In the genomic region with DNA sequence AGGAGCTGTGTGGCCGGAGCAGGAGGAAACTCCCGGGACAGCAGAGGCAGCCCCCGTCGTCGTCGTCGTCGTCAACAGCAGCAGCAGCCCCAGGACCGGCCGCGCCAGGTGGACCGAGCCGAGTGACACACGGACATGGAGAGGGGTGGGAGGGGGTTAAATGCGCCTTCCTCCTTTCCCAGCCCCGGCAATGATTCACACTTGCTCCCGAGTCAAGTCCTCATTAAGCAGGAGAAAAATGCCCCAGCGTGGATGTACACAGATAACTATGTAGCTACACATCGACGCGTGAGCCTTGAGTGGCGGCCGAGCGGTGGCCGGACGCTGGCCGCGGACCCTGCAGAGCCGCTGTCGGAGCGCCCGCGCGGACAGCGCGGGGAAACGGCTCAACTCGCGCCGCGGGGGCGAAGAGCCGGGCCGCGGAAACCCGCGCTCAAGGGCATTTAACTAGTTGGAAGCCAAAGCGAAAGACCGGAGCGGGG, we compare ENCODE assay signal across 8 cellular contexts. TPM values are rescaled to one million over a fixed set of nuclear protein-coding genes. Genes with fewer than 3 reads are reported as not detected.
A peak's percentile ranks its signal among the peaks of the same experiment; 100 is the strongest.
DNase-seq lines count a peak whose midpoint lies in the region; ATAC-seq and TF ChIP-seq lines count a peak whose summit lies in the region.

No MANE protein-coding gene starts in this region.

- peaks cover 45% of the 10 kb centered on the region for H3K4me1 Mint-ChIP-seq in activated T-helper 1 cell treated with anti-CD3 and anti-CD28 coated beads, Interleukin-12 subunit alpha, Interleukin-12 subunit beta, Interleukin-2, Interleukin-4 antibody, amounts not matched to agents 30 ng/mL and 10 ng/mL and 1 ng/mL, durations not matched to agents 14 hours and 24 hours and 36 hours (ENCODE audit: low read depth)
- peaks cover 12 to 42% (median 30%) of the 10 kb centered on the region in 7 donors for H3K4me1 Mint-ChIP-seq in naive thymus-derived CD4-positive, alpha-beta T cell

- POLR2A ChIA-PET in naive thymus-derived CD4-positive, alpha-beta T cell (lab: Charles Lee) = interaction anchor here (0.7 to 5.4 kb wide), 23 partner anchors 9 to 767 kb away, joined by 3 to 64 read pairs (median 3); partner anchors contain the start of genes HMGB1 and USPL1

- DNase-seq in activated T-cell treated with anti-CD3 and anti-CD28 coated beads for 1 hour (ENCODE audit: low read depth) (peak; percentile 7), NCI-H524 (lab: John Stamatoyannopoulos, UW) (peak; percentile 39 to 73), fibroblast of pulmonary artery (ENCODE audit: low read depth) (peak; percentile 50), thoracic aorta (ENCODE audit: low spot score) (peak; percentile 31)
- DNase-seq in activated T-cell treated with anti-CD3 and anti-CD28 coated beads, Interleukin-2, amount 50 U/mL, for 1 hour = no peak
- DNase-seq in activated T-helper 1 cell treated with anti-CD3 and anti-CD28 coated beads, Interleukin-12 subunit alpha, Interleukin-12 subunit beta, Interleukin-2, Interleukin-4 antibody, amounts not matched to agents 30 ng/mL and 10 ng/mL and 1 ng/mL, durations not matched to agents 14 hours and 24 hours and 36 hours (ENCODE audit: low spot score) = no peak
- peak in 3 of 9 donors; percentile 21 to 42 (median 37) for DNase-seq in naive thymus-derived CD4-positive, alpha-beta T cell

- H3K4me3 ChIP-seq in fibroblast of pulmonary artery (replicated peaks; ENCODE audit: low read depth, low read length) (peak overlapping the region; percentile 85), thoracic aorta (peak overlapping the region; percentile 97)
- H3K4me3 ChIP-seq in naive thymus-derived CD4-positive, alpha-beta T cell (ENCODE audit: low read length) = peak overlapping the region; percentile 78

- H3K36me3 ChIP-seq in naive thymus-derived CD4-positive, alpha-beta T cell (ENCODE audit: control insufficient read depth in 2 of 3, insufficient read depth in 3 of 3, low read length in 3 of 3) = peaks cover 0 to 10% (median 0%) of the 10 kb centered on the region in 3 experiments
- H3K36me3 ChIP-seq in thoracic aorta = no peaks in the 10 kb centered on the region

- peak overlapping the region; percentile 97 for H3K4me3 Mint-ChIP-seq in activated T-helper 1 cell treated with anti-CD3 and anti-CD28 coated beads, Interleukin-12 subunit alpha, Interleukin-12 subunit beta, Interleukin-2, Interleukin-4 antibody, amounts not matched to agents 30 ng/mL and 10 ng/mL and 1 ng/mL, durations not matched to agents 14 hours and 24 hours and 36 hours
- peak overlapping the region; percentile 91 to 99 (median 96) for H3K4me3 Mint-ChIP-seq in naive thymus-derived CD4-positive, alpha-beta T cell

- peak overlapping the region; percentile 95 for H3K27ac Mint-ChIP-seq in activated T-helper 1 cell treated with anti-CD3 and anti-CD28 coated beads, Interleukin-12 subunit alpha, Interleukin-12 subunit beta, Interleukin-2, Interleukin-4 antibody, amounts not matched to agents 30 ng/mL and 10 ng/mL and 1 ng/mL, durations not matched to agents 14 hours and 24 hours and 36 hours
- H3K27ac Mint-ChIP-seq in naive thymus-derived CD4-positive, alpha-beta T cell = peak overlapping the region; percentile 90 to 99 (median 93)

- H3K36me3 Mint-ChIP-seq in activated T-helper 1 cell treated with anti-CD3 and anti-CD28 coated beads, Interleukin-12 subunit alpha, Interleukin-12 subunit beta, Interleukin-2, Interleukin-4 antibody, amounts not matched to agents 30 ng/mL and 10 ng/mL and 1 ng/mL, durations not matched to agents 14 hours and 24 hours and 36 hours (ENCODE audit: low read depth) = peaks cover 11% of the 10 kb centered on the region
- H3K36me3 Mint-ChIP-seq in naive thymus-derived CD4-positive, alpha-beta T cell = peaks cover 0 to 7% (median 0%) of the 10 kb centered on the region in 5 donors

- ATAC-seq in HG02759 (IDR thresholded peaks at IDR 0.05; ENCODE audit: unreplicated experiment) (peak; percentile 34), thoracic aorta (ENCODE audit: insufficient number of reproducible peaks, low FRiP score, low read depth) (peak; percentile 8)
- ATAC-seq in naive thymus-derived CD4-positive, alpha-beta T cell = peak; percentile 5

- H3K4me1 ChIP-seq in naive thymus-derived CD4-positive, alpha-beta T cell (ENCODE audit: control insufficient read depth in 2 of 2, insufficient read depth in 2 of 2, low read length in 2 of 2) = peaks cover 11 to 13% of the 10 kb centered on the region in 2 donors
- H3K4me1 ChIP-seq in thoracic aorta (ENCODE audit: control insufficient read depth in 1 of 2, low read depth in 2 of 2) = peaks cover 19 to 21% of the 10 kb centered on the region in 2 donors

- intact Hi-C loops in activated T-helper 1 cell treated with anti-CD3 and anti-CD28 coated beads, Interleukin-12 subunit alpha, Interleukin-12 subunit beta, Interleukin-2, Interleukin-4 antibody, amounts not matched to agents 30 ng/mL and 10 ng/mL and 1 ng/mL, durations not matched to agents 14 hours and 24 hours and 36 hours (cut with micrococcal nuclease) = loop anchor here (1.0 to 10.0 kb wide), 16 partner anchors 18 to 1715 kb away; partner anchors contain the start of genes HMGB1, KATNAL1, PAN3 and SLC7A1
- intact Hi-C loops in naive thymus-derived CD4-positive, alpha-beta T cell (cut with micrococcal nuclease) = loop anchor here (1.0 to 5.0 kb wide), 23 partner anchors 53 to 1711 kb away; partner anchors contain the start of genes SLC7A1 (in 2 of the 2), USPL1 (in 2 of the 2), KATNAL1 (in 1 of the 2) and PAN3 (in 1 of the 2)

- H3K9me3 ChIP-seq in naive thymus-derived CD4-positive, alpha-beta T cell (ENCODE audit: control insufficient read depth in 2 of 3, low read length in 3 of 3) = no peaks in the 10 kb centered on the region
- H3K9me3 ChIP-seq in thoracic aorta = no peaks in the 10 kb centered on the region

- peak overlapping the region; percentile 98 for H3K27ac ChIP-seq in naive thymus-derived CD4-positive, alpha-beta T cell (ENCODE audit: low read depth, low read length)
- peak overlapping the region; percentile 96 to 99 for H3K27ac ChIP-seq in thoracic aorta

- H3K27me3 ChIP-seq in naive thymus-derived CD4-positive, alpha-beta T cell (ENCODE audit: control insufficient read depth in 2 of 2, insufficient read depth in 2 of 2, low read length in 2 of 2) = no peaks in the 10 kb centered on the region
- no peaks in the 10 kb centered on the region for H3K27me3 ChIP-seq in thoracic aorta (replicated peaks; ENCODE audit: insufficient read depth)

- no peaks in the 10 kb centered on the region for H3K9me3 Mint-ChIP-seq in activated T-helper 1 cell treated with anti-CD3 and anti-CD28 coated beads, Interleukin-12 subunit alpha, Interleukin-12 subunit beta, Interleukin-2, Interleukin-4 antibody, amounts not matched to agents 30 ng/mL and 10 ng/mL and 1 ng/mL, durations not matched to agents 14 hours and 24 hours and 36 hours
- H3K9me3 Mint-ChIP-seq in naive thymus-derived CD4-positive, alpha-beta T cell = peaks cover 0 to 1% (median 0%) of the 10 kb centered on the region in 11 donors

- CTCF ChIA-PET in naive thymus-derived CD4-positive, alpha-beta T cell (lab: Charles Lee) = interaction anchor here (0.8 to 2.8 kb wide), 4 partner anchors 74 to 264 kb away, joined by 3 to 29 read pairs (median 4); no protein-coding TSS in a partner anchor

- TF ChIP-seq CTCF in fibroblast of pulmonary artery (IDR thresholded peaks at IDR 0.05; ENCODE audit: low read length, missing control alignments) = no peak
- TF ChIP-seq CTCF in thoracic aorta (IDR thresholded peaks at IDR 0.05) = no peak

- H3K27me3 Mint-ChIP-seq in activated T-helper 1 cell treated with anti-CD3 and anti-CD28 coated beads, Interleukin-12 subunit alpha, Interleukin-12 subunit beta, Interleukin-2, Interleukin-4 antibody, amounts not matched to agents 30 ng/mL and 10 ng/mL and 1 ng/mL, durations not matched to agents 14 hours and 24 hours and 36 hours (ENCODE audit: insufficient read depth) = no peaks in the 10 kb centered on the region
- H3K27me3 Mint-ChIP-seq in naive thymus-derived CD4-positive, alpha-beta T cell = no peaks in the 10 kb centered on the region

RNA-seq across cellular contexts. Expression of gene UBL3, which starts 0.6 kb away (rescaled TPM):
- total RNA-seq in activated T-helper 1 cell treated with anti-CD3 and anti-CD28 coated beads, Interleukin-12 subunit alpha, Interleukin-12 subunit beta, Interleukin-2, Interleukin-4 antibody, amounts not matched to agents 30 ng/mL and 10 ng/mL and 1 ng/mL, durations not matched to agents 14 hours and 24 hours and 36 hours = 10.9 and 12.8 TPM in 2 replicates
- total RNA-seq in naive thymus-derived CD4-positive, alpha-beta T cell = 10 to 100 TPM; 12.7 to 34.5 (median 28.9) TPM
- polyA plus RNA-seq in naive thymus-derived CD4-positive, alpha-beta T cell = 10 to 100 TPM; 27.3 to 30.8 TPM
- 10 to 100 TPM; 24.4 to 32.6 TPM for total RNA-seq in thoracic aorta

Comparison
In these comparisons a context has a peak if more than half of its experiments do, and no peak if none do; other contexts are left out.
1. DNase-seq: peak in activated T-cell treated with anti-CD3 and anti-CD28 coated beads for 1 hour (single experiment), NCI-H524 (2 of 2), fibroblast of pulmonary artery (single experiment) and thoracic aorta (single experiment); none in activated T-cell treated with anti-CD3 and anti-CD28 coated beads, Interleukin-2, amount 50 U/mL, for 1 hour (single experiment) and activated T-helper 1 cell treated with anti-CD3 and anti-CD28 coated beads, Interleukin-12 subunit alpha, Interleukin-12 subunit beta, Interleukin-2, Interleukin-4 antibody, amounts not matched to agents 30 ng/mL and 10 ng/mL and 1 ng/mL, durations not matched to agents 14 hours and 24 hours and 36 hours (single experiment).
2. Peak in every context shown above with its lines, with median percentiles within 50 percentile points of each other: ATAC-seq and H3K4me3 ChIP-seq.